Comparison of ENCODE assay signal across 28 cellular contexts in genomic region chr7:99571768-99572167, GRCh38. TPM values are rescaled to one million over a fixed set of nuclear protein-coding genes. Genes with fewer than 3 reads are reported as not detected.
DNase-seq lines count a peak whose midpoint lies in the region; ATAC-seq and TF ChIP-seq lines count a peak whose summit lies in the region.
"Had no signal": no experiment of that assay in that cellular context is flagged by ENCODE, and none has a peak within 500 bp of the region (broad histone marks: within the 10 kb centered on the region; RNA-seq: fewer than 3 reads in every experiment).

No MANE protein-coding gene starts in this region.

- H3K27ac Mint-ChIP-seq in activated T-cell treated with anti-CD3 and anti-CD28 coated beads, Interleukin-2, amount 50 U/mL, for 24 hours: peak overlapping the region; percentile 12
- peak overlapping the region; percentile 32 for H3K27ac Mint-ChIP-seq in CD4-positive, alpha-beta T cell
- peak overlapping the region; percentile 19 for H3K27ac Mint-ChIP-seq in central memory CD8-positive, alpha-beta T cell (ENCODE audit: low read depth)
- peak overlapping the region in 6 of 9 donors; percentile 13 to 71 (median 59) for H3K27ac Mint-ChIP-seq in naive thymus-derived CD4-positive, alpha-beta T cell

- no peaks in the 10 kb centered on the region for H3K4me1 Mint-ChIP-seq in activated T-cell treated with anti-CD3 and anti-CD28 coated beads, Interleukin-2, amount 50 U/mL, for 24 hours (ENCODE audit: low read depth)
- no peaks in the 10 kb centered on the region for H3K4me1 Mint-ChIP-seq in activated T-cell treated with anti-CD3 and anti-CD28 coated beads, Interleukin-2, amount 50 U/mL, for 4 hours (ENCODE audit: low read depth)
- H3K4me1 Mint-ChIP-seq in CD4-positive, alpha-beta T cell (ENCODE audit: low read depth): no peaks in the 10 kb centered on the region
- H3K4me1 Mint-ChIP-seq in central memory CD8-positive, alpha-beta T cell: peaks cover 4% of the 10 kb centered on the region
- H3K4me1 Mint-ChIP-seq in naive thymus-derived CD4-positive, alpha-beta T cell: peaks cover 0 to 10% (median 6%) of the 10 kb centered on the region in 7 donors
- H3K4me1 Mint-ChIP-seq: CD14-positive monocyte had no signal

- POLR2A ChIA-PET in CD4-positive, alpha-beta T cell (lab: Charles Lee): interaction anchor here (0.9 to 2.1 kb wide), 2 partner anchors 14 to 53 kb away, joined by 3 to 7 read pairs; partner anchors contain the start of gene ZNF655
- POLR2A ChIA-PET in naive thymus-derived CD4-positive, alpha-beta T cell (lab: Charles Lee): interaction anchor here (2.0 kb wide), 1 partner anchor 12 kb away, joined by 10 read pairs; no protein-coding TSS in a partner anchor

- peaks cover 0 to 41% (median 0%) of the 10 kb centered on the region in 3 experiments for H3K36me3 ChIP-seq in naive thymus-derived CD4-positive, alpha-beta T cell (ENCODE audit: control insufficient read depth in 2 of 3, insufficient read depth in 3 of 3, low read length in 3 of 3)

- DNase-seq in activated T-cell treated with anti-CD3 and anti-CD28 coated beads, Interleukin-2, amount 50 U/mL, for 24 hours: no peak
- DNase-seq in activated T-cell treated with anti-CD3 and anti-CD28 coated beads, Interleukin-2, amount 50 U/mL, for 4 hours: no peak
- DNase-seq in CD4-positive, alpha-beta T cell: no peak
- DNase-seq in central memory CD8-positive, alpha-beta T cell (ENCODE audit: low spot score in 2 of 2): no peak
- DNase-seq in naive thymus-derived CD4-positive, alpha-beta T cell: no peak
- DNase-seq in retina (no peak), DMS153 treated with DMSO at 0.1 percent for 48 hours (lab: John Stamatoyannopoulos, UW; ENCODE audit: unreplicated experiment) (no peak)
- DNase-seq: 8988T, ACHN, BE2C, DMS153, GM23248, H7, IMR-90, NCI-H1048, NCI-H1417, NCI-H1694, NCI-H2029 treated with DMSO at 0.1 percent for 48 hours, NCI-H2227 treated with DMSO at 0.1 percent for 48 hours, NCI-H526 treated with DMSO at 0.1 percent for 48 hours, SHP77 had no signal

- intact Hi-C loops in CD4-positive, alpha-beta T cell (cut with DNase I, micrococcal nuclease): no loop called here
- intact Hi-C loops in naive thymus-derived CD4-positive, alpha-beta T cell (cut with micrococcal nuclease): no loop called here

- no peaks in the 10 kb centered on the region for H3K4me1 ChIP-seq in naive thymus-derived CD4-positive, alpha-beta T cell (ENCODE audit: control insufficient read depth in 2 of 2, insufficient read depth in 2 of 2, low read length in 2 of 2)
- H3K4me1 ChIP-seq: BE2C had no signal

- no peaks in the 10 kb centered on the region for H3K27me3 Mint-ChIP-seq in activated T-cell treated with anti-CD3 and anti-CD28 coated beads, Interleukin-2, amount 50 U/mL, for 24 hours
- H3K27me3 Mint-ChIP-seq in activated T-cell treated with anti-CD3 and anti-CD28 coated beads, Interleukin-2, amount 50 U/mL, for 4 hours (ENCODE audit: low read depth): no peaks in the 10 kb centered on the region
- no peaks in the 10 kb centered on the region for H3K27me3 Mint-ChIP-seq in CD4-positive, alpha-beta T cell
- no peaks in the 10 kb centered on the region for H3K27me3 Mint-ChIP-seq in central memory CD8-positive, alpha-beta T cell
- H3K27me3 Mint-ChIP-seq in naive thymus-derived CD4-positive, alpha-beta T cell: no peaks in the 10 kb centered on the region

- no peaks in the 10 kb centered on the region for H3K9me3 ChIP-seq in CD4-positive, alpha-beta T cell (ENCODE audit: control insufficient read depth, low read length)
- H3K9me3 ChIP-seq in naive thymus-derived CD4-positive, alpha-beta T cell (ENCODE audit: control insufficient read depth in 2 of 3, low read length in 3 of 3): no peaks in the 10 kb centered on the region
- H3K9me3 ChIP-seq: BE2C had no signal

- no peak overlapping the region for H3K27ac ChIP-seq in CD4-positive, alpha-beta T cell (ENCODE audit: low read depth, low read length)
- no peak overlapping the region for H3K27ac ChIP-seq in naive thymus-derived CD4-positive, alpha-beta T cell (ENCODE audit: low read depth, low read length)
- H3K27ac ChIP-seq: GM23248, KMS-11, RWPE1 had no signal

- no peaks in the 10 kb centered on the region for H3K9me3 Mint-ChIP-seq in activated T-cell treated with anti-CD3 and anti-CD28 coated beads, Interleukin-2, amount 50 U/mL, for 24 hours
- no peaks in the 10 kb centered on the region for H3K9me3 Mint-ChIP-seq in activated T-cell treated with anti-CD3 and anti-CD28 coated beads, Interleukin-2, amount 50 U/mL, for 4 hours
- no peaks in the 10 kb centered on the region for H3K9me3 Mint-ChIP-seq in CD4-positive, alpha-beta T cell
- H3K9me3 Mint-ChIP-seq in central memory CD8-positive, alpha-beta T cell: no peaks in the 10 kb centered on the region
- no peaks in the 10 kb centered on the region for H3K9me3 Mint-ChIP-seq in naive thymus-derived CD4-positive, alpha-beta T cell
- H3K9me3 Mint-ChIP-seq: CD14-positive monocyte had no signal

- peaks cover 74% of the 10 kb centered on the region for H3K36me3 Mint-ChIP-seq in activated T-cell treated with anti-CD3 and anti-CD28 coated beads, Interleukin-2, amount 50 U/mL, for 24 hours (ENCODE audit: low read depth)
- peaks cover 30% of the 10 kb centered on the region for H3K36me3 Mint-ChIP-seq in activated T-cell treated with anti-CD3 and anti-CD28 coated beads, Interleukin-2, amount 50 U/mL, for 4 hours (ENCODE audit: insufficient read depth)
- H3K36me3 Mint-ChIP-seq in CD4-positive, alpha-beta T cell (ENCODE audit: low read depth): peaks cover 57% of the 10 kb centered on the region
- peaks cover 26% of the 10 kb centered on the region for H3K36me3 Mint-ChIP-seq in central memory CD8-positive, alpha-beta T cell (ENCODE audit: insufficient read depth)
- peaks cover 10 to 40% (median 34%) of the 10 kb centered on the region in 5 donors for H3K36me3 Mint-ChIP-seq in naive thymus-derived CD4-positive, alpha-beta T cell

- no peak for TF ChIP-seq CTCF in CD4-positive, alpha-beta T cell (IDR thresholded peaks at IDR 0.05)

- CTCF ChIA-PET in CD4-positive, alpha-beta T cell (lab: Charles Lee): no interaction called here
- CTCF ChIA-PET in naive thymus-derived CD4-positive, alpha-beta T cell (lab: Charles Lee): no interaction called here

- H3K4me3 Mint-ChIP-seq in activated T-cell treated with anti-CD3 and anti-CD28 coated beads, Interleukin-2, amount 50 U/mL, for 24 hours: no peak overlapping the region
- H3K4me3 Mint-ChIP-seq in activated T-cell treated with anti-CD3 and anti-CD28 coated beads, Interleukin-2, amount 50 U/mL, for 4 hours: no peak overlapping the region
- H3K4me3 Mint-ChIP-seq in CD4-positive, alpha-beta T cell: no peak overlapping the region
- H3K4me3 Mint-ChIP-seq in central memory CD8-positive, alpha-beta T cell: no peak overlapping the region
- no peak overlapping the region for H3K4me3 Mint-ChIP-seq in naive thymus-derived CD4-positive, alpha-beta T cell
- H3K4me3 Mint-ChIP-seq: CD14-positive monocyte had no signal

- ATAC-seq in activated T-cell treated with anti-CD3 and anti-CD28 coated beads, Interleukin-2, amount 50 U/mL, for 4 hours: no peak
- no peak for ATAC-seq in CD4-positive, alpha-beta T cell (ENCODE audit: poor library complexity)
- no peak for ATAC-seq in central memory CD8-positive, alpha-beta T cell (replicated peaks; ENCODE audit: extremely low read depth, poor library complexity, severe bottlenecking)
- ATAC-seq in naive thymus-derived CD4-positive, alpha-beta T cell: no peak
- ATAC-seq in HG02588 (IDR thresholded peaks at IDR 0.05; ENCODE audit: unreplicated experiment): no peak
- ATAC-seq: Panc1 had no signal

- no peak overlapping the region for H3K4me3 ChIP-seq in naive thymus-derived CD4-positive, alpha-beta T cell (ENCODE audit: low read length)
- H3K4me3 ChIP-seq: GM23248 had no signal

- H3K27me3 ChIP-seq in CD4-positive, alpha-beta T cell (ENCODE audit: control insufficient read depth, insufficient read depth, low read length): no peaks in the 10 kb centered on the region
- H3K27me3 ChIP-seq in naive thymus-derived CD4-positive, alpha-beta T cell (ENCODE audit: control insufficient read depth in 2 of 2, insufficient read depth in 2 of 2, low read length in 2 of 2): no peaks in the 10 kb centered on the region
- H3K27me3 ChIP-seq: BE2C had no signal

RNA-seq across cellular contexts. Expression of gene ZNF655, which starts 13.3 kb away (rescaled TPM):
- 10 to 100 TPM; 52.5 to 61.6 (median 59.2) TPM for total RNA-seq in activated T-cell treated with anti-CD3 and anti-CD28 coated beads, Interleukin-2, amount 50 U/mL, for 4 hours
- total RNA-seq in CD4-positive, alpha-beta T cell: 100 to 1,000 TPM; 145 to 146 TPM
- total RNA-seq in naive thymus-derived CD4-positive, alpha-beta T cell: 100 to 1,000 TPM; 110 to 165 (median 157) TPM
- polyA plus RNA-seq in naive thymus-derived CD4-positive, alpha-beta T cell: 10 to 100 TPM; 65.8 to 81.7 TPM

RNA-seq across cellular contexts. Expression of gene FAM200A, which starts 19.9 kb away (rescaled TPM):
- 1 to 10 TPM; 6.1 to 6.7 (median 6.6) TPM for total RNA-seq in activated T-cell treated with anti-CD3 and anti-CD28 coated beads, Interleukin-2, amount 50 U/mL, for 4 hours
- 1 to 10 TPM; 1.5 to 1.8 TPM for total RNA-seq in CD4-positive, alpha-beta T cell
- 10 to 100 TPM in 2 of 5 experiments, 1 to 10 TPM in 3; 1.9 to 13.6 (median 5.0) TPM for total RNA-seq in naive thymus-derived CD4-positive, alpha-beta T cell
- 1 to 10 TPM; 5.9 to 7.6 TPM for polyA plus RNA-seq in naive thymus-derived CD4-positive, alpha-beta T cell

RNA-seq across cellular contexts. Expression of gene TMEM225B, which starts 26.3 kb away (rescaled TPM):
- under 1 TPM in 2 of 3 donors, not detected in 1; 0.38 to 0.71 TPM for total RNA-seq in activated T-cell treated with anti-CD3 and anti-CD28 coated beads, Interleukin-2, amount 50 U/mL, for 4 hours
- total RNA-seq in CD4-positive, alpha-beta T cell: 1 to 10 TPM; 1.0 TPM
- 1 to 10 TPM in 1 of 5 experiments, under 1 TPM in 3, not detected in 1; 0.80 to 1.9 (median 0.90) TPM for total RNA-seq in naive thymus-derived CD4-positive, alpha-beta T cell
- polyA plus RNA-seq in naive thymus-derived CD4-positive, alpha-beta T cell: 1 to 10 TPM in 1 of 2 donors, under 1 TPM in 1; 0.44 to 2.5 TPM
- total RNA-seq: G401, GM23248, SK-MEL-5 had no signal

RNA-seq across cellular contexts. Expression of gene ZSCAN25, which starts 45.0 kb away (rescaled TPM):
- 10 to 100 TPM; 32.9 to 34.4 (median 34.1) TPM for total RNA-seq in activated T-cell treated with anti-CD3 and anti-CD28 coated beads, Interleukin-2, amount 50 U/mL, for 4 hours
- 10 to 100 TPM; 41.5 to 44.2 TPM for total RNA-seq in CD4-positive, alpha-beta T cell
- 10 to 100 TPM; 33.9 to 51.6 (median 43.8) TPM for total RNA-seq in naive thymus-derived CD4-positive, alpha-beta T cell
- polyA plus RNA-seq in naive thymus-derived CD4-positive, alpha-beta T cell: 10 to 100 TPM; 15.5 to 20.6 TPM
